Comparison of ENCODE assay signal across 7 cellular contexts in the genomic region with DNA sequence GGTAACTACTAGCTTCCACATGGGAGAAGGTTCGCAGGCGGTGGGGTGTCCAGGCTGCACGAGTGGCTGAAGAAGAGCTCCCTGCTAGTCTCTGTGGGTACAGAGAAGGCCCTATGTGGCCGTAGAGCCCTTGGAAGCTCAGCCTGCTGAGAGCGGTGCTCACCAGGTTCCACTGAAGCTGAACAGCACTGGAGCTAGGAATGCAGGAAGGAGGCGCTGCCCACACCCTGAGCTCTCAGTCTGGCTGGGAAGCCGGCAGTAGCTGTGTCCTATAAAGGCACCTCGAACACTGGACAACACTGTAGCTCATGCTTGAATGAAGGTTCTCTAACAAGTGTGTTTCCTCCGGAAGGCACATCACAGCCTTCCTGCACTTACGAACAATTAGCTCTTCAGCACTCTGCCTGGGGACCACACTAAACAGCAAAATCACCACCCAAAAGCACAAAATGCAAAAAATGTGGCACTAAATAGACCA.
DNase-seq lines count a peak whose midpoint lies in the region; ATAC-seq and TF ChIP-seq lines count a peak whose summit lies in the region.
"Not testable (repeated sequence)": the region's sequence is repeated elsewhere in the genome, so short reads cannot be mapped to it uniquely, and the experiment has no call there.

No MANE protein-coding gene starts in this region.

- not testable (repeated sequence) for H3K79me2 ChIP-seq in HCT116 (ENCODE audit: insufficient read depth, low read length)

- H3K9ac ChIP-seq in HCT116 (ENCODE audit: low read length): not testable (repeated sequence)
- H3K9ac ChIP-seq in colonic mucosa (ENCODE audit: low read depth in 2 of 2, low read length in 2 of 2): peak overlapping the region in 1 of 2 donors; percentile 23

- not testable (repeated sequence) for H3K4me3 Mint-ChIP-seq in mesothelial cell of epicardium
- peak overlapping the region; percentile 1 for H3K4me3 Mint-ChIP-seq in neural crest cell

- H3K4me3 ChIP-seq in HCT116 (replicated peaks in 1 of 2; ENCODE audit: low read depth in 1 of 2, low read length in 2 of 2); colonic mucosa; heart left ventricle; left lung; thyroid gland (replicated peaks in 1 of 3): not testable (repeated sequence)

- not testable (repeated sequence) for H3K9me3 Mint-ChIP-seq in mesothelial cell of epicardium, neural crest cell

- peak overlapping the region; percentile 5 for H3K27ac Mint-ChIP-seq in mesothelial cell of epicardium
- not testable (repeated sequence) for H3K27ac Mint-ChIP-seq in neural crest cell (ENCODE audit: unreplicated experiment)

- RAD21 ChIA-PET in HCT116 (lab: Charles Lee; ENCODE audit: low non-redundant PET in 1 of 2, low total read pairs in 2 of 2, uncharacterized antibody in 2 of 2, unreplicated experiment in 2 of 2): not testable (repeated sequence)

- not testable (repeated sequence) for H3K36me3 Mint-ChIP-seq in mesothelial cell of epicardium; neural crest cell (ENCODE audit: low read depth)

- TF ChIP-seq POLR2A in HCT116 (IDR thresholded peaks at IDR 0.05; ENCODE audit: borderline replicate concordance, extremely low read depth, insufficient read depth, insufficient read length); heart left ventricle (IDR thresholded peaks at IDR 0.05); thyroid gland (IDR thresholded peaks at IDR 0.05): not testable (repeated sequence)

- 0 out of 2 replicates have a peak, but pooled peaks have one; percentile 34 for ATAC-seq in HCT116
- ATAC-seq in heart left ventricle: peak in 3 of 4 donors; percentile 23 to 44 (median 33)
- ATAC-seq in left lung: peak; percentile 74

- not testable (repeated sequence) for H3K4me2 ChIP-seq in HCT116 (ENCODE audit: low read length)

- not testable (repeated sequence) for H3K4me1 ChIP-seq in HCT116 (ENCODE audit: control insufficient read depth in 1 of 2, insufficient read depth in 2 of 2, low read length in 2 of 2)
- H3K4me1 ChIP-seq in colonic mucosa (peaks cover 24% of the 10 kb centered on the region), heart left ventricle (peaks cover 0 to 24% (median 7%) of the 10 kb centered on the region in 12 donors), left lung (peaks cover 0 to 40% of the 10 kb centered on the region in 2 donors), thyroid gland (peaks cover 40 to 75% of the 10 kb centered on the region in 2 donors)

- not testable (repeated sequence) for TF ChIP-seq RAD21 in HCT116 (IDR thresholded peaks at IDR 0.05; ENCODE audit: low read depth)

- not testable (repeated sequence) for H3K9me2 ChIP-seq in HCT116 (ENCODE audit: insufficient read depth)

- not testable (repeated sequence) for H3K36me3 ChIP-seq in HCT116 (ENCODE audit: control insufficient read depth in 1 of 2, insufficient read depth in 2 of 2, low read length in 2 of 2); colonic mucosa; heart left ventricle; left lung; thyroid gland

- intact Hi-C loops in HCT116 (cut with micrococcal nuclease); colonic mucosa (cut with DNase I); heart left ventricle (cut with DNase I); left lung (cut with DNase I): not testable (repeated sequence)
- intact Hi-C loops in thyroid gland (cut with DNase I): loop anchor here (10.0 kb wide), 1 partner anchor 64 kb away; the partner anchor contains the start of genes SEPTIN10 and SOWAHC

- BruUV-seq in HCT116 (replicated peaks; lab: Mats Ljungman, UMichigan): not testable (repeated sequence)

- not testable (repeated sequence) for H3K27me3 ChIP-seq in HCT116 (ENCODE audit: insufficient read depth, low read length); colonic mucosa; heart left ventricle; left lung; thyroid gland

- POLR2A ChIA-PET in HCT116 (lab: Charles Lee): not testable (repeated sequence)

- H3K9me3 ChIP-seq in HCT116 (ENCODE audit: control insufficient read depth in 1 of 2, insufficient read depth in 1 of 2, low read depth in 1 of 2, low read length in 2 of 2); colonic mucosa; heart left ventricle; left lung; thyroid gland: not testable (repeated sequence)

- H4K20me1 ChIP-seq in HCT116 (ENCODE audit: insufficient read depth): not testable (repeated sequence)

- WGBS in heart left ventricle, 4 donors: 56 to 79% (median 73%) methylated on average over 6 to 10 of the region's 10 CpGs
- 27 to 30% methylated on average over 7 to 10 of the region's 10 CpGs for WGBS in thyroid gland, 2 donors

- TF ChIP-seq CTCF in HCT116 (IDR thresholded peaks at IDR 0.05 in 2 of 3, conservative IDR thresholded peaks at IDR 0.05 in 1 of 3; ENCODE audit: borderline replicate concordance in 1 of 3, insufficient read depth in 1 of 3, low read depth in 2 of 3, low read length in 2 of 3); colonic mucosa (IDR thresholded peaks at IDR 0.05); heart left ventricle (IDR thresholded peaks at IDR 0.05); left lung (IDR thresholded peaks at IDR 0.05); mesothelial cell of epicardium (IDR thresholded peaks at IDR 0.05; ENCODE audit: unreplicated experiment); neural crest cell (conservative IDR thresholded peaks at IDR 0.05); thyroid gland (IDR thresholded peaks at IDR 0.05): not testable (repeated sequence)

- H3K27ac ChIP-seq in HCT116 (ENCODE audit: low read depth, low read length); heart left ventricle: not testable (repeated sequence)
- H3K27ac ChIP-seq in colonic mucosa: peak overlapping the region; percentile 41
- peak overlapping the region; percentile 2 to 20 for H3K27ac ChIP-seq in left lung
- peak overlapping the region; percentile 81 to 89 (median 87) for H3K27ac ChIP-seq in thyroid gland

- not testable (repeated sequence) for H2AFZ ChIP-seq in HCT116 (ENCODE audit: low read depth, low read length, poor library complexity, severe bottlenecking)

- CTCF ChIA-PET in HCT116 (lab: Charles Lee): not testable (repeated sequence)

- not testable (repeated sequence) for DNase-seq in HCT116 (ENCODE audit: low read depth, low spot score); heart left ventricle; left lung; mesothelial cell of epicardium (ENCODE audit: low spot score in 2 of 2, unreplicated experiment in 2 of 2); neural crest cell (ENCODE audit: low read depth, low spot score)
- DNase-seq in colonic mucosa (peak; percentile 59), thyroid gland (peak; percentile 81 to 84)

- H3K4me1 Mint-ChIP-seq in mesothelial cell of epicardium (peaks cover 53% of the 10 kb centered on the region), neural crest cell (peaks cover 60% of the 10 kb centered on the region)

- not testable (repeated sequence) for H3K27me3 Mint-ChIP-seq in mesothelial cell of epicardium (ENCODE audit: low read depth); neural crest cell (ENCODE audit: low read depth)
